1 cellular context compared by ENCODE assay signal in the genomic region with DNA sequence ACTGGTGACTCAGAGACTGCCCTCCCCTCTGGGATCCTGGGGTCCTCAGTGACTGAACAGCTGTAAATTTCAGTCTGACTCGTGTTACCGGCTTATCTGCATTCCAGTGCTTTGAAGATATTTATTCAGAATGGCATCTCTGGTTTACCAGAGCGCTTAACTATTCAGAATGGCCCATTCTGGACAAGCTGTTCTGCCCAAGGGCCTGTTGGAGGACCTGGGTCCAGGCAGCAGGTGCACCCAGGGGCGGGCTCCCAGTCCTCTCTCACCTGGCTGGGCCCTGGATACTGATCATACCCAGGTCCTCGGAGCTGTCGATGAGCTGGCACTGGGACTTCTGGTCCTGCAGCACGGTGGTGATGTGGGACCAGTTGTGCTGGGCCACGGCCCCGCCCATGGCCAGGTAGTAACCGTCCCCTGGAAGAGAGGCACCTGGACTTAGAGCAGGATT.
A peak's percentile ranks its signal among the peaks of the same experiment; 100 is the strongest.
TF ChIP-seq lines count a peak whose summit lies in the region.

No MANE protein-coding gene starts in this region.

TF ChIP-seq in Ishikawa, 13 proteins besides CTCF, POLR2A, EP300 and RAD21:
- TF ChIP-seq FOXM1 (IDR thresholded peaks at IDR 0.05; ENCODE audit: borderline replicate concordance, low read depth) = no peak
- TF ChIP-seq TAF1 (IDR thresholded peaks at IDR 0.05; ENCODE audit: low read depth) = no peak
- TF ChIP-seq, protein P1, sequence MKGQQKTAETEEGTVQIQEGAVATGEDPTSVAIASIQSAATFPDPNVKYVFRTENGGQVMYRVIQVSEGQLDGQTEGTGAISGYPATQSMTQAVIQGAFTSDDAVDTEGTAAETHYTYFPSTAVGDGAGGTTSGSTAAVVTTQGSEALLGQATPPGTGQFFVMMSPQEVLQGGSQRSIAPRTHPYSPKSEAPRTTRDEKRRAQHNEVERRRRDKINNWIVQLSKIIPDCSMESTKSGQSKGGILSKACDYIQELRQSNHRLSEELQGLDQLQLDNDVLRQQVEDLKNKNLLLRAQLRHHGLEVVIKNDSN (IDR thresholded peaks at IDR 0.05) = no peak
- TF ChIP-seq YY1 (IDR thresholded peaks at IDR 0.05; ENCODE audit: low read depth) = no peak
- TF ChIP-seq NFIC (IDR thresholded peaks at IDR 0.05) = no peak
- 0 out of 2 replicates have a peak, but pooled peaks have one; percentile 36 for TF ChIP-seq TCF12 (IDR thresholded peaks at IDR 0.05; ENCODE audit: low read depth)
- TF ChIP-seq REST (IDR thresholded peaks at IDR 0.05; ENCODE audit: low read depth) = no peak
- peak; percentile 69 for TF ChIP-seq TEAD4 (IDR thresholded peaks at IDR 0.05)
- no peak for TF ChIP-seq CEBPB (IDR thresholded peaks at IDR 0.05)
- TF ChIP-seq EGR1 (IDR thresholded peaks at IDR 0.05) = no peak
TF ChIP-seq in Ishikawa: peak in this region for 2.
